In genomic region chr3:119365418-119365817, GRCh38 we compare ENCODE assay signal across 33 cellular contexts.
"Had no signal": no experiment of that assay in that cellular context is flagged by ENCODE, and none has a peak within 500 bp of the region (broad histone marks: within the 10 kb centered on the region; RNA-seq: fewer than 3 reads in every experiment).

No MANE protein-coding gene starts in this region.

- ATAC-seq: activated CD8-positive, alpha-beta memory T cell treated with anti-CD3 and anti-CD28 coated beads, Interleukin-2, amount 10 ng/mL, durations not matched to agents 7 days and 5 days; body of pancreas; K562; Panc1; Right ventricle myocardium inferior; T-helper 17 cell; WTC11 had no signal

- H3K9me3 ChIP-seq: ascending aorta, body of pancreas, SJCRH30 had no signal

- DNase-seq: activated CD4-positive, alpha-beta T cell treated with anti-CD3 and anti-CD28 coated beads for 48 hours; activated CD4-positive, alpha-beta T cell treated with anti-CD3 and anti-CD28 coated beads, Interleukin-2, amount 50 U/mL, for 4 hours; activated CD4-positive, CD25-positive, alpha-beta regulatory T cell treated with anti-CD3 and anti-CD28 coated beads, Interleukin-2, amount 50 U/mL, for 72 hours; activated CD8-positive, alpha-beta memory T cell treated with anti-CD3 and anti-CD28 coated beads, Interleukin-2, amount 10 ng/mL, durations not matched to agents 7 days and 5 days; activated effector memory CD4-positive, alpha-beta T cell treated with Interleukin-2 at 50 U/mL for 16 hours; activated naive CD4-positive, alpha-beta T cell; activated T-cell treated with anti-CD3 and anti-CD28 coated beads, Interleukin-2, amount 50 U/mL, for 24 hours; amniotic stem cell; body of pancreas; central memory CD4-positive, alpha-beta T cell; Karpas-422; MM.1S; NCI-H1105; NCI-H1436 treated with DMSO at 0.1 percent for 48 hours; NCI-H1930; NCI-H2107; NCI-H2171 treated with DMSO at 0.1 percent for 48 hours; NCI-H226; NCI-H510A; NCI-H526 treated with DMSO at 0.1 percent for 48 hours; NK-92 treated with Interleukin-12 subunit alpha and Interleukin-12 subunit beta, amount 100 ng/mL, for 24 hours; OCI-M1; RPMI8226; SJCRH30; T-helper 17 cell; T-helper 9 cell had no signal

- H3K27me3 Mint-ChIP-seq: activated CD8-positive, alpha-beta memory T cell treated with anti-CD3 and anti-CD28 coated beads, Interleukin-2, amount 10 ng/mL, durations not matched to agents 7 days and 5 days; activated naive CD4-positive, alpha-beta T cell treated with anti-CD3 and anti-CD28 coated beads, Interleukin-2, amount 50 U/mL, for 24 hours; activated T-cell treated with anti-CD3 and anti-CD28 coated beads, Interleukin-2, amount 50 U/mL, for 24 hours; T-helper 17 cell had no signal

- H3K27me3 ChIP-seq: ascending aorta, body of pancreas, SJCRH30 had no signal

- H3K9me3 Mint-ChIP-seq: activated naive CD4-positive, alpha-beta T cell treated with anti-CD3 and anti-CD28 coated beads, Interleukin-2, amount 50 U/mL, for 24 hours; activated T-cell treated with anti-CD3 and anti-CD28 coated beads, Interleukin-2, amount 50 U/mL, for 24 hours; activated T-helper 1 cell treated with anti-CD3 and anti-CD28 coated beads, Interleukin-12 subunit alpha, Interleukin-12 subunit beta, Interleukin-2, Interleukin-4 antibody, amounts not matched to agents 30 ng/mL and 10 ng/mL and 1 ng/mL, durations not matched to agents 14 hours and 24 hours and 36 hours; WTC11 had no signal

- H3K27ac Mint-ChIP-seq: activated CD8-positive, alpha-beta memory T cell treated with anti-CD3 and anti-CD28 coated beads, Interleukin-2, amount 10 ng/mL, durations not matched to agents 7 days and 5 days; activated naive CD4-positive, alpha-beta T cell treated with anti-CD3 and anti-CD28 coated beads, Interleukin-2, amount 50 U/mL, for 24 hours; activated T-cell treated with anti-CD3 and anti-CD28 coated beads, Interleukin-2, amount 50 U/mL, for 24 hours; activated T-helper 1 cell treated with anti-CD3 and anti-CD28 coated beads, Interleukin-12 subunit alpha, Interleukin-12 subunit beta, Interleukin-2, Interleukin-4 antibody, amounts not matched to agents 30 ng/mL and 10 ng/mL and 1 ng/mL, durations not matched to agents 14 hours and 24 hours and 36 hours; T-helper 17 cell; WTC11 had no signal

- H3K4me3 ChIP-seq: ascending aorta, body of pancreas, K562, SJCRH30 had no signal

- H3K4me1 ChIP-seq: ascending aorta, body of pancreas, SJCRH30 had no signal

- H3K27ac ChIP-seq: ascending aorta, body of pancreas, SJCRH30 had no signal

- H3K4me3 Mint-ChIP-seq: activated CD8-positive, alpha-beta memory T cell treated with anti-CD3 and anti-CD28 coated beads, Interleukin-2, amount 10 ng/mL, durations not matched to agents 7 days and 5 days; activated naive CD4-positive, alpha-beta T cell treated with anti-CD3 and anti-CD28 coated beads, Interleukin-2, amount 50 U/mL, for 24 hours; activated T-cell treated with anti-CD3 and anti-CD28 coated beads, Interleukin-2, amount 50 U/mL, for 24 hours; activated T-helper 1 cell treated with anti-CD3 and anti-CD28 coated beads, Interleukin-12 subunit alpha, Interleukin-12 subunit beta, Interleukin-2, Interleukin-4 antibody, amounts not matched to agents 30 ng/mL and 10 ng/mL and 1 ng/mL, durations not matched to agents 14 hours and 24 hours and 36 hours; T-helper 17 cell; WTC11 had no signal

- H3K36me3 Mint-ChIP-seq: WTC11 had no signal

- H3K4me1 Mint-ChIP-seq: activated CD8-positive, alpha-beta memory T cell treated with anti-CD3 and anti-CD28 coated beads, Interleukin-2, amount 10 ng/mL, durations not matched to agents 7 days and 5 days; activated naive CD4-positive, alpha-beta T cell treated with anti-CD3 and anti-CD28 coated beads, Interleukin-2, amount 50 U/mL, for 24 hours had no signal
